ENCODE assay signal across 1 cellular context in the genomic region with DNA sequence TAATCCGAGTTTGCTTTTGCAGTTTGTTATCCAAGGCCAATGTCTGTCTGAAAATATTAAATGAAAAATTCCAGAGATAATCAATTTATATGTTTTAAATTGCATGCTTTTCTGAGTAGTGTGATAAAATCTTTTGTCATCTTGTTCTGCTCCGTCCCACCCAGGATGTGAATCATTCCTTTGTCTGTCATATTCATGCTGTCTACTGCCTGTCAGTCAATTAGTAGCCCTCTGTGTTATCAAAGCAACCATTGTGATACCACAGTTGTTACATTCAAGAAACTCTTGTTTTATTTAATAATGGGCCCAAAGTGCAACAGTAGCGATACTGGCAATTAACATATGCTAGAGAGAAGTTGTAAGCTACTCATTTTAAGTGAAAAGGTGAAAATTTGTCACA.
A peak's percentile ranks its signal among the peaks of the same experiment; 100 is the strongest.
TF ChIP-seq lines count a peak whose summit lies in the region.

No MANE protein-coding gene starts in this region.

TF ChIP-seq in K562, 482 proteins besides CTCF, POLR2A, EP300 and RAD21:
- TF ChIP-seq, protein P1, sequence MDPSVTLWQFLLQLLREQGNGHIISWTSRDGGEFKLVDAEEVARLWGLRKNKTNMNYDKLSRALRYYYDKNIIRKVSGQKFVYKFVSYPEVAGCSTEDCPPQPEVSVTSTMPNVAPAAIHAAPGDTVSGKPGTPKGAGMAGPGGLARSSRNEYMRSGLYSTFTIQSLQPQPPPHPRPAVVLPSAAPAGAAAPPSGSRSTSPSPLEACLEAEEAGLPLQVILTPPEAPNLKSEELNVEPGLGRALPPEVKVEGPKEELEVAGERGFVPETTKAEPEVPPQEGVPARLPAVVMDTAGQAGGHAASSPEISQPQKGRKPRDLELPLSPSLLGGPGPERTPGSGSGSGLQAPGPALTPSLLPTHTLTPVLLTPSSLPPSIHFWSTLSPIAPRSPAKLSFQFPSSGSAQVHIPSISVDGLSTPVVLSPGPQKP (CRISPR knock-in tag; IDR thresholded peaks at IDR 0.05): no peak
- TF ChIP-seq SFPQ (IDR thresholded peaks at IDR 0.05; ENCODE audit: low read depth, low read length) (no peak), ZNF41 (CRISPR knock-in tag; conservative IDR thresholded peaks at IDR 0.05) (no peak)
- TF ChIP-seq, protein P2, sequence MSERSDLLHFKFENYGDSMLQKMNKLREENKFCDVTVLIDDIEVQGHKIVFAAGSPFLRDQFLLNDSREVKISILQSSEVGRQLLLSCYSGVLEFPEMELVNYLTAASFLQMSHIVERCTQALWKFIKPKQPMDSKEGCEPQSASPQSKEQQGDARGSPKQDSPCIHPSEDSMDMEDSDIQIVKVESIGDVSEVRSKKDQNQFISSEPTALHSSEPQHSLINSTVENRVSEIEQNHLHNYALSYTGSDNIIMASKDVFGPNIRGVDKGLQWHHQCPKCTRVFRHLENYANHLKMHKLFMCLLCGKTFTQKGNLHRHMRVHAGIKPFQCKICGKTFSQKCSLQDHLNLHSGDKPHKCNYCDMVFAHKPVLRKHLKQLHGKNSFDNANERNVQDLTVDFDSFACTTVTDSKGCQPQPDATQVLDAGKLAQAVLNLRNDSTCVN (CRISPR knock-in tag; IDR thresholded peaks at IDR 0.05): no peak
- TF ChIP-seq, protein P3, sequence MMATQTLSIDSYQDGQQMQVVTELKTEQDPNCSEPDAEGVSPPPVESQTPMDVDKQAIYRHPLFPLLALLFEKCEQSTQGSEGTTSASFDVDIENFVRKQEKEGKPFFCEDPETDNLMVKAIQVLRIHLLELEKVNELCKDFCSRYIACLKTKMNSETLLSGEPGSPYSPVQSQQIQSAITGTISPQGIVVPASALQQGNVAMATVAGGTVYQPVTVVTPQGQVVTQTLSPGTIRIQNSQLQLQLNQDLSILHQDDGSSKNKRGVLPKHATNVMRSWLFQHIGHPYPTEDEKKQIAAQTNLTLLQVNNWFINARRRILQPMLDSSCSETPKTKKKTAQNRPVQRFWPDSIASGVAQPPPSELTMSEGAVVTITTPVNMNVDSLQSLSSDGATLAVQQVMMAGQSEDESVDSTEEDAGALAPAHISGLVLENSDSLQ (IDR thresholded peaks at IDR 0.05): peak; percentile 69
